Comparison of ENCODE assay signal across 1 cellular context in genomic region chr19:12365372-12366162, GRCh38.
TF ChIP-seq lines count a peak whose summit lies in the region.

TSS of gene ZNF442 (minus strand) at chr19:12365683. CDS start at chr19:12363631, 2,052 bp downstream.

TF ChIP-seq in HepG2, 621 proteins besides CTCF, POLR2A, EP300 and RAD21 (continued from another document and continues in another):
- TF ChIP-seq ZNF614 (CRISPR knock-in tag; IDR thresholded peaks at IDR 0.05; ENCODE audit: borderline replicate concordance) (peak; percentile 65; the same call in 1 of the 2 replicates), GMEB1 (CRISPR knock-in tag; IDR thresholded peaks at IDR 0.05; ENCODE audit: borderline replicate concordance) (peak; percentile 58; the same call in 1 of the 2 replicates), KDM1A (CRISPR knock-in tag; IDR thresholded peaks at IDR 0.05) (no peak), ZNF264 (CRISPR knock-in tag; IDR thresholded peaks at IDR 0.05) (peak; percentile 35; the same call in 1 of the 2 replicates), SALL1 (CRISPR knock-in tag; IDR thresholded peaks at IDR 0.05) (peak; percentile 73; the same call in 1 of the 2 replicates), FOXO4 (CRISPR knock-in tag; conservative IDR thresholded peaks at IDR 0.05) (no peak), ZNF496 (CRISPR knock-in tag; IDR thresholded peaks at IDR 0.05; ENCODE audit: insufficient replicate concordance) (no peak), PPARG (CRISPR knock-in tag; conservative IDR thresholded peaks at IDR 0.05) (no peak; the same call in 1 of the 2 replicates), ZNF75D (CRISPR knock-in tag; IDR thresholded peaks at IDR 0.05; ENCODE audit: borderline replicate concordance) (no peak), ZEB1 (IDR thresholded peaks at IDR 0.05; ENCODE audit: insufficient replicate concordance, low read depth) (no peak), TOE1 (CRISPR knock-in tag; IDR thresholded peaks at IDR 0.05) (no peak), HNRNPK (IDR thresholded peaks at IDR 0.05; ENCODE audit: low read depth, low read length, poor library complexity, severe bottlenecking) (no peak), ESRRA (CRISPR knock-in tag; IDR thresholded peaks at IDR 0.05; ENCODE audit: low read depth) (no peak), GZF1 (CRISPR knock-in tag; IDR thresholded peaks at IDR 0.05) (0 out of 2 replicates have a peak, but pooled peaks have one; percentile 76), ZNF224 (CRISPR knock-in tag; IDR thresholded peaks at IDR 0.05) (peak; percentile 67; the same call in 1 of the 2 replicates), TFDP1 (CRISPR knock-in tag; IDR thresholded peaks at IDR 0.05; ENCODE audit: borderline replicate concordance) (peak; percentile 28; the same call in 1 of the 2 replicates), ZNF878 (CRISPR knock-in tag; IDR thresholded peaks at IDR 0.05) (no peak), POGK (CRISPR knock-in tag; conservative IDR thresholded peaks at IDR 0.05) (peak; percentile 36; the same call in 1 of the 2 replicates), HOXD1 (CRISPR knock-in tag; IDR thresholded peaks at IDR 0.05) (no peak), ZNF160 (CRISPR knock-in tag; IDR thresholded peaks at IDR 0.05) (no peak), ZNF709 (CRISPR knock-in tag; IDR thresholded peaks at IDR 0.05) (peak; percentile 72; the same call in 1 of the 2 replicates), BRCA1 (CRISPR knock-in tag; IDR thresholded peaks at IDR 0.05) (0 out of 2 replicates have a peak, but pooled peaks have one; percentile 53), ZBTB26 (CRISPR knock-in tag; IDR thresholded peaks at IDR 0.05; ENCODE audit: borderline replicate concordance) (no peak), RXRB (CRISPR knock-in tag; IDR thresholded peaks at IDR 0.05; ENCODE audit: borderline replicate concordance) (peak; percentile 23; the same call in 1 of the 2 replicates), HOXA3 (CRISPR knock-in tag; IDR thresholded peaks at IDR 0.05) (peak; percentile 58; the same call in 1 of the 2 replicates), ZNF33B (CRISPR knock-in tag; IDR thresholded peaks at IDR 0.05) (0 out of 2 replicates have a peak, but pooled peaks have one; percentile 19), CBX1 (IDR thresholded peaks at IDR 0.05; ENCODE audit: low read depth) (peak; percentile 71), FOXP1 (IDR thresholded peaks at IDR 0.05) (no peak), FOXP1 (CRISPR knock-in tag; IDR thresholded peaks at IDR 0.05) (no peak), TEAD2 (CRISPR knock-in tag; IDR thresholded peaks at IDR 0.05) (no peak), MBNL3 (CRISPR knock-in tag; conservative IDR thresholded peaks at IDR 0.05) (no peak), TARDBP (CRISPR knock-in tag; IDR thresholded peaks at IDR 0.05) (peak; percentile 87), ARNT2 (CRISPR knock-in tag; IDR thresholded peaks at IDR 0.05; ENCODE audit: low read depth) (peak; percentile 86; the same call in 1 of the 2 replicates), GTF2F1 (IDR thresholded peaks at IDR 0.05; ENCODE audit: low read length) (no peak), NPAS2 (CRISPR knock-in tag; IDR thresholded peaks at IDR 0.05; ENCODE audit: borderline replicate concordance) (no peak), NCOA2 (CRISPR knock-in tag; IDR thresholded peaks at IDR 0.05) (no peak), SOX13 (IDR thresholded peaks at IDR 0.05) (no peak), SOX13 (CRISPR knock-in tag; conservative IDR thresholded peaks at IDR 0.05 in 1 of 2, IDR thresholded peaks at IDR 0.05 in 1 of 2) (peak in 1 of 2 experiments; percentile 39; a peak in 1 of 4 replicates), ZNF703 (CRISPR knock-in tag; IDR thresholded peaks at IDR 0.05; ENCODE audit: borderline replicate concordance) (0 out of 2 replicates have a peak, but pooled peaks have one; percentile 58), ZNF879 (CRISPR knock-in tag; IDR thresholded peaks at IDR 0.05) (no peak), ZNF34 (CRISPR knock-in tag; IDR thresholded peaks at IDR 0.05; ENCODE audit: borderline replicate concordance) (peak; percentile 53; the same call in 1 of the 2 replicates), ZNF605 (CRISPR knock-in tag; IDR thresholded peaks at IDR 0.05) (peak; percentile 73), ZNF644 (CRISPR knock-in tag; IDR thresholded peaks at IDR 0.05; ENCODE audit: low read depth) (peak; percentile 53; the same call in 1 of the 2 replicates), REPIN1 (CRISPR knock-in tag; IDR thresholded peaks at IDR 0.05; ENCODE audit: borderline replicate concordance, low read depth) (peak; percentile 67; the same call in 1 of the 2 replicates), ZNF329 (CRISPR knock-in tag; IDR thresholded peaks at IDR 0.05; ENCODE audit: low read depth) (peak; percentile 18; the same call in 1 of the 2 replicates), EHMT2 (IDR thresholded peaks at IDR 0.05; ENCODE audit: borderline replicate concordance, low read depth, low read length) (no peak; the same call in 1 of the 2 replicates), ZNF607 (CRISPR knock-in tag; IDR thresholded peaks at IDR 0.05; ENCODE audit: borderline replicate concordance) (peak; percentile 54; the same call in 1 of the 2 replicates), ZNF136 (CRISPR knock-in tag; IDR thresholded peaks at IDR 0.05; ENCODE audit: low read depth) (peak; percentile 30; the same call in 1 of the 2 replicates)
- TF ChIP-seq, protein P1, sequence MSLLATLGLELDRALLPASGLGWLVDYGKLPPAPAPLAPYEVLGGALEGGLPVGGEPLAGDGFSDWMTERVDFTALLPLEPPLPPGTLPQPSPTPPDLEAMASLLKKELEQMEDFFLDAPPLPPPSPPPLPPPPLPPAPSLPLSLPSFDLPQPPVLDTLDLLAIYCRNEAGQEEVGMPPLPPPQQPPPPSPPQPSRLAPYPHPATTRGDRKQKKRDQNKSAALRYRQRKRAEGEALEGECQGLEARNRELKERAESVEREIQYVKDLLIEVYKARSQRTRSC (CRISPR knock-in tag; IDR thresholded peaks at IDR 0.05; ENCODE audit: low read depth), result no peak
- TF ChIP-seq, protein P2, sequence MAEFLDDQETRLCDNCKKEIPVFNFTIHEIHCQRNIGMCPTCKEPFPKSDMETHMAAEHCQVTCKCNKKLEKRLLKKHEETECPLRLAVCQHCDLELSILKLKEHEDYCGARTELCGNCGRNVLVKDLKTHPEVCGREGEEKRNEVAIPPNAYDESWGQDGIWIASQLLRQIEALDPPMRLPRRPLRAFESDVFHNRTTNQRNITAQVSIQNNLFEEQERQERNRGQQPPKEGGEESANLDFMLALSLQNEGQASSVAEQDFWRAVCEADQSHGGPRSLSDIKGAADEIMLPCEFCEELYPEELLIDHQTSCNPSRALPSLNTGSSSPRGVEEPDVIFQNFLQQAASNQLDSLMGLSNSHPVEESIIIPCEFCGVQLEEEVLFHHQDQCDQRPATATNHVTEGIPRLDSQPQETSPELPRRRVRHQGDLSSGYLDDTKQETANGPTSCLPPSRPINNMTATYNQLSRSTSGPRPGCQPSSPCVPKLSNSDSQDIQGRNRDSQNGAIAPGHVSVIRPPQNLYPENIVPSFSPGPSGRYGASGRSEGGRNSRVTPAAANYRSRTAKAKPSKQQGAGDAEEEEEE (CRISPR knock-in tag; IDR thresholded peaks at IDR 0.05; ENCODE audit: borderline replicate concordance), result no peak
- TF ChIP-seq, protein P3, sequence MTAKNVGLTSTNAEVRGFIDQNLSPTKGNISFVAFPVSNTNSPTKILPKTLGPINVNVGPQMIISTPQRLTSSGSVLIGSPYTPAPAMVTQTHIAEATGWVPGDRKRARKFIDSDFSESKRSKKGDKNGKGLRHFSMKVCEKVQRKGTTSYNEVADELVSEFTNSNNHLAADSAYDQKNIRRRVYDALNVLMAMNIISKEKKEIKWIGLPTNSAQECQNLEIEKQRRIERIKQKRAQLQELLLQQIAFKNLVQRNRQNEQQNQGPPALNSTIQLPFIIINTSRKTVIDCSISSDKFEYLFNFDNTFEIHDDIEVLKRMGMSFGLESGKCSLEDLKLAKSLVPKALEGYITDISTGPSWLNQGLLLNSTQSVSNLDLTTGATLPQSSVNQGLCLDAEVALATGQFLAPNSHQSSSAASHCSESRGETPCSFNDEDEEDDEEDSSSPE (CRISPR knock-in tag; IDR thresholded peaks at IDR 0.05), result peak; percentile 21; the same call in 1 of the 2 replicates
- TF ChIP-seq, protein P4, sequence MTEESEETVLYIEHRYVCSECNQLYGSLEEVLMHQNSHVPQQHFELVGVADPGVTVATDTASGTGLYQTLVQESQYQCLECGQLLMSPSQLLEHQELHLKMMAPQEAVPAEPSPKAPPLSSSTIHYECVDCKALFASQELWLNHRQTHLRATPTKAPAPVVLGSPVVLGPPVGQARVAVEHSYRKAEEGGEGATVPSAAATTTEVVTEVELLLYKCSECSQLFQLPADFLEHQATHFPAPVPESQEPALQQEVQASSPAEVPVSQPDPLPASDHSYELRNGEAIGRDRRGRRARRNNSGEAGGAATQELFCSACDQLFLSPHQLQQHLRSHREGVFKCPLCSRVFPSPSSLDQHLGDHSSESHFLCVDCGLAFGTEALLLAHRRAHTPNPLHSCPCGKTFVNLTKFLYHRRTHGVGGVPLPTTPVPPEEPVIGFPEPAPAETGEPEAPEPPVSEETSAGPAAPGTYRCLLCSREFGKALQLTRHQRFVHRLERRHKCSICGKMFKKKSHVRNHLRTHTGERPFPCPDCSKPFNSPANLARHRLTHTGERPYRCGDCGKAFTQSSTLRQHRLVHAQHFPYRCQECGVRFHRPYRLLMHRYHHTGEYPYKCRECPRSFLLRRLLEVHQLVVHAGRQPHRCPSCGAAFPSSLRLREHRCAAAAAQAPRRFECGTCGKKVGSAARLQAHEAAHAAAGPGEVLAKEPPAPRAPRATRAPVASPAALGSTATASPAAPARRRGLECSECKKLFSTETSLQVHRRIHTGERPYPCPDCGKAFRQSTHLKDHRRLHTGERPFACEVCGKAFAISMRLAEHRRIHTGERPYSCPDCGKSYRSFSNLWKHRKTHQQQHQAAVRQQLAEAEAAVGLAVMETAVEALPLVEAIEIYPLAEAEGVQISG (CRISPR knock-in tag; IDR thresholded peaks at IDR 0.05), result peak; percentile 89
- TF ChIP-seq, protein P5, sequence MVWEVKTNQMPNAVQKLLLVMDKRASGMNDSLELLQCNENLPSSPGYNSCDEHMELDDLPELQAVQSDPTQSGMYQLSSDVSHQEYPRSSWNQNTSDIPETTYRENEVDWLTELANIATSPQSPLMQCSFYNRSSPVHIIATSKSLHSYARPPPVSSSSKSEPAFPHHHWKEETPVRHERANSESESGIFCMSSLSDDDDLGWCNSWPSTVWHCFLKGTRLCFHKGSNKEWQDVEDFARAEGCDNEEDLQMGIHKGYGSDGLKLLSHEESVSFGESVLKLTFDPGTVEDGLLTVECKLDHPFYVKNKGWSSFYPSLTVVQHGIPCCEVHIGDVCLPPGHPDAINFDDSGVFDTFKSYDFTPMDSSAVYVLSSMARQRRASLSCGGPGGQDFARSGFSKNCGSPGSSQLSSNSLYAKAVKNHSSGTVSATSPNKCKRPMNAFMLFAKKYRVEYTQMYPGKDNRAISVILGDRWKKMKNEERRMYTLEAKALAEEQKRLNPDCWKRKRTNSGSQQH (CRISPR knock-in tag; IDR thresholded peaks at IDR 0.05; ENCODE audit: low read depth), result peak; percentile 70; the same call in 1 of the 2 replicates
- TF ChIP-seq, protein P6, sequence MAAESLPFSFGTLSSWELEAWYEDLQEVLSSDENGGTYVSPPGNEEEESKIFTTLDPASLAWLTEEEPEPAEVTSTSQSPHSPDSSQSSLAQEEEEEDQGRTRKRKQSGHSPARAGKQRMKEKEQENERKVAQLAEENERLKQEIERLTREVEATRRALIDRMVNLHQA (CRISPR knock-in tag; IDR thresholded peaks at IDR 0.05), result no peak
